In genomic region chr9:132032584-132032945, GRCh38 we compare ENCODE assay signal across 19 cellular contexts. TPM values are rescaled to one million over a fixed set of nuclear protein-coding genes. Genes with fewer than 3 reads are reported as not detected.
DNase-seq lines count a peak whose midpoint lies in the region; ATAC-seq and TF ChIP-seq lines count a peak whose summit lies in the region.
"Had no signal": no experiment of that assay in that cellular context is flagged by ENCODE, and none has a peak within 500 bp of the region (broad histone marks: within the 10 kb centered on the region; RNA-seq: fewer than 3 reads in every experiment).

No MANE protein-coding gene starts in this region.

- H3K9me3 Mint-ChIP-seq in effector memory CD8-positive, alpha-beta T cell, result no peaks in the 10 kb centered on the region
- H3K9me3 Mint-ChIP-seq: activated B cell treated with CpG ODN at 0.5 μM for 24 hours; CD8-positive, alpha-beta memory T cell; stimulated activated naive B cell treated with anti-CD40 and anti-IgM and Interleukin-4, amounts not matched to agents 10 μg/mL and 1 μg/mL and 100 μg/mL, for 72 hours had no signal

- H3K27ac Mint-ChIP-seq in effector memory CD8-positive, alpha-beta T cell, result peak overlapping the region; percentile 66 to 67
- H3K27ac Mint-ChIP-seq: activated B cell treated with CpG ODN at 0.5 μM for 24 hours; stimulated activated naive B cell treated with anti-CD40 and anti-IgM and Interleukin-4, amounts not matched to agents 10 μg/mL and 1 μg/mL and 100 μg/mL, for 72 hours had no signal

- H3K4me1 Mint-ChIP-seq in effector memory CD8-positive, alpha-beta T cell (ENCODE audit: low read depth in 2 of 2), result peaks cover 43 to 72% of the 10 kb centered on the region in 2 donors

- peaks cover 84% of the 10 kb centered on the region for H4K20me1 ChIP-seq in osteoblast (ENCODE audit: insufficient read depth, low read length)

- TF ChIP-seq CTCF in osteoblast (IDR thresholded peaks at IDR 0.05; ENCODE audit: extremely low read depth, low read depth, low read length), result no peak

- no peaks in the 10 kb centered on the region for H3K27me3 ChIP-seq in osteoblast (ENCODE audit: insufficient read depth, low read length)
- H3K27me3 ChIP-seq: hepatocyte, MG63, neutrophil had no signal

- H3K9me3 ChIP-seq in osteoblast (ENCODE audit: low read depth, low read length), result no peaks in the 10 kb centered on the region
- H3K9me3 ChIP-seq: HAP-1, MG63, neutrophil had no signal

- ATAC-seq in HG03108 (IDR thresholded peaks at IDR 0.05; ENCODE audit: unreplicated experiment), result peak; percentile 33
- ATAC-seq in effector memory CD8-positive, alpha-beta T cell (replicated peaks), result no peak
- ATAC-seq in HG02970 (IDR thresholded peaks at IDR 0.05; ENCODE audit: low FRiP score, unreplicated experiment), result no peak
- ATAC-seq: esophagus mucosa; PC-3; stimulated activated naive B cell treated with anti-CD40 and anti-IgM and Interleukin-4, amounts not matched to agents 10 μg/mL and 1 μg/mL and 100 μg/mL, for 72 hours had no signal

- H3K36me3 ChIP-seq in osteoblast (ENCODE audit: insufficient read depth, low read length), result no peaks in the 10 kb centered on the region
- H3K36me3 ChIP-seq: HAP-1, MG63, neutrophil had no signal

- H3K27ac ChIP-seq in osteoblast (ENCODE audit: low read depth, low read length), result no peak overlapping the region
- H3K27ac ChIP-seq: hepatocyte, neutrophil had no signal

- H3K4me2 ChIP-seq in osteoblast (ENCODE audit: insufficient read depth, low read length), result no peak overlapping the region
- H3K4me2 ChIP-seq: hepatocyte had no signal

- no peak overlapping the region for H3K4me3 ChIP-seq in osteoblast (ENCODE audit: insufficient read depth, low read length)
- H3K4me3 ChIP-seq: HAP-1, hepatocyte, MG63 had no signal

- H3K27me3 Mint-ChIP-seq in effector memory CD8-positive, alpha-beta T cell, result no peaks in the 10 kb centered on the region
- H3K27me3 Mint-ChIP-seq: activated B cell treated with CpG ODN at 0.5 μM for 24 hours; CD8-positive, alpha-beta memory T cell; stimulated activated naive B cell treated with anti-CD40 and anti-IgM and Interleukin-4, amounts not matched to agents 10 μg/mL and 1 μg/mL and 100 μg/mL, for 72 hours had no signal

- DNase-seq in NCI-H1417 (lab: John Stamatoyannopoulos, UW), result peak in 2 of 3 experiments; percentile 16 to 30
- DNase-seq in NCI-H1417 treated with DMSO at 0.1 percent for 48 hours (lab: John Stamatoyannopoulos, UW), result no peak
- DNase-seq in effector memory CD8-positive, alpha-beta T cell, result no peak
- peak; percentile 71 for DNase-seq in osteoblast (ENCODE audit: insufficient read length, low spot score, missing footprints)
- no peak for DNase-seq in amygdala (lab: John Stamatoyannopoulos, UW)
- no peak for DNase-seq in GDM1 (lab: John Stamatoyannopoulos, UW)
- DNase-seq: 8988T; activated B cell treated with CpG ODN at 0.5 μM for 24 hours; CD8-positive, alpha-beta memory T cell; MG63; PC-3; stimulated activated CD4-positive, alpha-beta T cell treated with anti-CD3 and anti-CD28 coated beads, Interleukin-4, amount 100 ng/mL, for 4 hours; stimulated activated naive B cell treated with anti-CD40 and anti-IgM and Interleukin-4, amounts not matched to agents 10 μg/mL and 1 μg/mL and 100 μg/mL, for 72 hours had no signal

- peaks cover 95% of the 10 kb centered on the region for H3K79me2 ChIP-seq in osteoblast (ENCODE audit: insufficient read depth, low read length)

- peaks cover 8% of the 10 kb centered on the region for H3K4me1 ChIP-seq in osteoblast (ENCODE audit: insufficient read depth, low read length)

- H2AFZ ChIP-seq in osteoblast (ENCODE audit: low read length), result no peak overlapping the region
- H2AFZ ChIP-seq: hepatocyte had no signal

- no peaks in the 10 kb centered on the region for H3K36me3 Mint-ChIP-seq in effector memory CD8-positive, alpha-beta T cell (ENCODE audit: insufficient read depth)

- H3K4me3 Mint-ChIP-seq in effector memory CD8-positive, alpha-beta T cell, result no peak overlapping the region
- H3K4me3 Mint-ChIP-seq: activated B cell treated with CpG ODN at 0.5 μM for 24 hours; CD8-positive, alpha-beta memory T cell; stimulated activated naive B cell treated with anti-CD40 and anti-IgM and Interleukin-4, amounts not matched to agents 10 μg/mL and 1 μg/mL and 100 μg/mL, for 72 hours had no signal

RNA-seq across cellular contexts. Expression of gene MED27, which starts 47.1 kb away (rescaled TPM):
- total RNA-seq in osteoblast, result 25.7 and 30.9 TPM in 2 replicates

Comparison
In these comparisons a context has a peak if more than half of its experiments do, and no peak if none do; other contexts are left out.
1. DNase-seq: peak in NCI-H1417 (2 of 3) and osteoblast (single experiment); none in NCI-H1417 treated with DMSO at 0.1 percent for 48 hours (single experiment), effector memory CD8-positive, alpha-beta T cell (0 of 3), amygdala (0 of 56) and GDM1 (single experiment).